In genomic region chrX:10014462-10015373, GRCh38 we compare ENCODE assay signal across 1 cellular context.
A peak's percentile ranks its signal among the peaks of the same experiment; 100 is the strongest.
TF ChIP-seq lines count a peak whose summit lies in the region.

No MANE protein-coding gene starts in this region.

TF ChIP-seq in GM12878, 131 proteins besides CTCF, POLR2A, EP300 and RAD21 (continued from another document):
- TF ChIP-seq CHD1 (IDR thresholded peaks at IDR 0.05; ENCODE audit: low read depth, low read length), result no peak
- TF ChIP-seq SMC3 (IDR thresholded peaks at IDR 0.05; ENCODE audit: borderline replicate concordance, low read length), result no peak
- no peak for TF ChIP-seq ASH2L (IDR thresholded peaks at IDR 0.05; ENCODE audit: borderline replicate concordance, low read depth)
- no peak for TF ChIP-seq MXI1 (IDR thresholded peaks at IDR 0.05; ENCODE audit: low read depth, low read length)
- TF ChIP-seq HCFC1 (IDR thresholded peaks at IDR 0.05; ENCODE audit: low read length), result no peak
- peak; percentile 96 for TF ChIP-seq BACH1 (IDR thresholded peaks at IDR 0.05; ENCODE audit: borderline replicate concordance)
- no peak for TF ChIP-seq SMAD1 (IDR thresholded peaks at IDR 0.05; ENCODE audit: low read depth, partially characterized antibody)
- no peak for TF ChIP-seq ZNF217 (IDR thresholded peaks at IDR 0.05)
- TF ChIP-seq DPF2 (IDR thresholded peaks at IDR 0.05), result peak; percentile 47; the same call in 1 of the 2 replicates
- peak; percentile 45; the same call in 1 of the 2 replicates for TF ChIP-seq RELB (IDR thresholded peaks at IDR 0.05; ENCODE audit: low read depth)
- TF ChIP-seq HDAC6 (IDR thresholded peaks at IDR 0.05; ENCODE audit: unreplicated experiment), result no peak
- TF ChIP-seq FOXK2 (IDR thresholded peaks at IDR 0.05), result no peak
- no peak for TF ChIP-seq MEF2A (IDR thresholded peaks at IDR 0.05; ENCODE audit: insufficient read depth, low read depth, low read length)
- no peak for TF ChIP-seq BMI1 (IDR thresholded peaks at IDR 0.05; ENCODE audit: borderline replicate concordance)
- TF ChIP-seq GATAD2B (conservative IDR thresholded peaks at IDR 0.05; ENCODE audit: low read depth), result peak; percentile 20; the same call in 1 of the 2 replicates
- no peak for TF ChIP-seq WRNIP1 (IDR thresholded peaks at IDR 0.05; ENCODE audit: borderline replicate concordance, low read depth, low read length)
- no peak for TF ChIP-seq ATF3 (IDR thresholded peaks at IDR 0.05; ENCODE audit: borderline replicate concordance, extremely low read depth, low read depth, low read length)
- peak; percentile 94 for TF ChIP-seq NFXL1 (IDR thresholded peaks at IDR 0.05; ENCODE audit: borderline replicate concordance)
- TF ChIP-seq BHLHE40 (IDR thresholded peaks at IDR 0.05; ENCODE audit: borderline replicate concordance in 1 of 2, low read depth in 2 of 2, low read length in 1 of 2), result peak in 1 of 2 experiments; percentile 36; a peak in 1 of 4 replicates
- peak; percentile 12; the same call in 1 of the 2 replicates for TF ChIP-seq HDGF (IDR thresholded peaks at IDR 0.05)
- peak; percentile 92 for TF ChIP-seq IKZF1 (conservative IDR thresholded peaks at IDR 0.05)
- peak; percentile 63 for TF ChIP-seq MEF2B (IDR thresholded peaks at IDR 0.05; ENCODE audit: partially characterized antibody, poor library complexity, severe bottlenecking)
- peak in 1 of 2 experiments; percentile 92; a peak in 2 of 3 replicates for TF ChIP-seq EGR1 (IDR thresholded peaks at IDR 0.05; ENCODE audit: borderline replicate concordance in 1 of 2, low read depth in 2 of 2, low read length in 2 of 2)
- TF ChIP-seq ZBTB4 (CRISPR knock-in tag; IDR thresholded peaks at IDR 0.05), result no peak
- no peak for TF ChIP-seq USF2 (IDR thresholded peaks at IDR 0.05; ENCODE audit: borderline replicate concordance, low read depth, low read length)
- no peak for TF ChIP-seq STAT3 (IDR thresholded peaks at IDR 0.05; ENCODE audit: low read depth, low read length)
- peak; percentile 85 for TF ChIP-seq YY1 (IDR thresholded peaks at IDR 0.05; ENCODE audit: low read depth, low read length)
- TF ChIP-seq BCL3 (IDR thresholded peaks at IDR 0.05; ENCODE audit: borderline replicate concordance, insufficient read depth, low read depth, low read length, poor library complexity, severe bottlenecking), result no peak
- peak; percentile 10; the same call in 1 of the 2 replicates for TF ChIP-seq PKNOX1 (IDR thresholded peaks at IDR 0.05)
- TF ChIP-seq KLF5 (IDR thresholded peaks at IDR 0.05; ENCODE audit: partially characterized antibody), result peak; percentile 30
- 0 out of 2 replicates have a peak, but pooled peaks have one; percentile 34 for TF ChIP-seq TAF1 (IDR thresholded peaks at IDR 0.05; ENCODE audit: borderline replicate concordance, low read depth, low read length)
